Comparison of ENCODE assay signal across 8 cellular contexts in the genomic region with DNA sequence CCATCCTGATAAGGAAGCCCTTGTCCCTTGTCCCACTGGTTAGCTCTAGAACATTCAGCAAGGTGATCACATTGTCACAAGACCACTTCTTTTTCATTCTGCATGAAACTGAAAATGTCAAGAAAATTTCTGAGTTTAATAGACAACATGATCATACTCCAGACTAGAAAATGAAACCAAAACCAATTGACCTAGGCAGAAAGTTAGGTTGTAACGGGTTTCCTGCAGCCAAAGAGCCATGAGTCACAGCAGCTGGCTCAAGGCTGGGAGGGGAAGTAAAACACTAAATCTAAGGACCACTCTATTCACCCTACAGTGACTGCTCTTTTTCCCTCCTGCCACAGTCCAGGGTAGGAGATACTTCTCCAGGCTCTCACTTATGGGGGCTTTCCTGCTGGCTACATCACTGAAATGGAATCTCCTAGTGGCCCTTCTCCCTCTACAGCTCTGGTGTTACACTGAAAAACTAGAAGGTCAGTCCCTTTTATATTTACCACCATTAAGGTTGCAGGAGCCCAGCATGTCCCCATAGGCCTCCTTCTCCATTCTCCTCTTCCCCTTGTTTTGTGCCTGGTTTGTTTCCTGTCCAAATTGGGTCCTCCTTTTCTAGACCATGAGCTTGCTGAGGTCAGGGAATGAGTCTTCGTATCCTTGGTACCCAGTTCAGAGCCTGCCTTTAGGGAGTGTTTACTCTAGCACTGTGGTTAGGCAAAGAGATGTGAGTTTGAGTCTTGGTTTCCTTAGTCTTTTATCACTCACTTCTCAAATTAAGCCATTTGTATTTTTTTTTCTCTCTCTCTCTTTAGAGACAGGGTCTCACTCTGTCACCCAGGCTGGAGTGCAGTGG.
DNase-seq lines count a peak whose midpoint lies in the region; ATAC-seq and TF ChIP-seq lines count a peak whose summit lies in the region.

No MANE protein-coding gene starts in this region.

- POLR2A ChIA-PET in WTC11 (lab: Charles Lee), result no interaction called here

- H3K36me3 ChIP-seq in SJCRH30, result no peaks in the 10 kb centered on the region
- H3K36me3 ChIP-seq in adrenal gland (replicated peaks in 1 of 2), result no peaks in the 10 kb centered on the region

- H3K9me3 Mint-ChIP-seq in WTC11, result peaks cover 15% of the 10 kb centered on the region

- no peak for TF ChIP-seq CTCF in AG09319 (IDR thresholded peaks at IDR 0.05; ENCODE audit: low read depth, low read length)
- no peak for TF ChIP-seq CTCF in adrenal gland (IDR thresholded peaks at IDR 0.05)
- no peak for TF ChIP-seq CTCF in WTC11 (IDR thresholded peaks at IDR 0.05)

- WGBS in adrenal gland, 4 donors, result 35 to 41% (median 37%) methylated on average over 2 of the region's 2 CpGs

- H3K4me3 ChIP-seq in SJCRH30 (peak overlapping the region; percentile 7; the same call in 1 of the 2 replicates), adrenal gland (peak overlapping the region in 2 of 4 donors; percentile 1 to 39)

- no peak for TF ChIP-seq POLR2A in adrenal gland (IDR thresholded peaks at IDR 0.05)

- no peak overlapping the region for H3K27ac Mint-ChIP-seq in WTC11

- intact Hi-C loops in adrenal gland (cut with DNase I), result no loop called here

- DNase-seq in AG09319 (ENCODE audit: extremely low read depth, low read depth) (peak; percentile 27), GM19238 (ENCODE audit: insufficient read length, low spot score) (peak; percentile 54), SJCRH30 (peak; percentile 62 to 75), adrenal gland (peak; percentile 52 to 85 (median 76)), islet precursor cell (peak; percentile 57), WTC11 (ENCODE audit: low spot score) (no peak)
- peak; percentile 38 for DNase-seq in stimulated activated CD8-positive, alpha-beta memory T cell treated with anti-CD3 and anti-CD28 coated beads, Interleukin-12 subunit alpha, Interleukin-12 subunit beta, amount 100 ng/mL, for 4 hours (ENCODE audit: low read depth)

- H3K4me3 Mint-ChIP-seq in WTC11, result no peak overlapping the region

- peaks cover 4% of the 10 kb centered on the region; the same call in 1 of the 2 replicates for H3K27me3 Mint-ChIP-seq in WTC11 (ENCODE audit: low read depth)

- peaks cover 16% of the 10 kb centered on the region for H3K36me3 Mint-ChIP-seq in WTC11

- H3K4me1 Mint-ChIP-seq in WTC11, result peaks cover 16% of the 10 kb centered on the region

- CTCF ChIA-PET in WTC11 (lab: Charles Lee), result interaction anchor here (0.8 kb wide), 1 partner anchor 38 kb away, joined by 3 read pairs; no protein-coding TSS in a partner anchor

- H3K27ac ChIP-seq in SJCRH30, result peak overlapping the region; percentile 56
- peak overlapping the region; percentile 31 to 93 (median 60) for H3K27ac ChIP-seq in adrenal gland

- no peaks in the 10 kb centered on the region for H3K27me3 ChIP-seq in SJCRH30
- H3K27me3 ChIP-seq in adrenal gland, result no peaks in the 10 kb centered on the region

- no peaks in the 10 kb centered on the region for H3K9me3 ChIP-seq in SJCRH30 (replicated peaks)
- no peaks in the 10 kb centered on the region for H3K9me3 ChIP-seq in adrenal gland (replicated peaks in 1 of 3)

- ATAC-seq in HG03342 (IDR thresholded peaks at IDR 0.05; ENCODE audit: unreplicated experiment) (peak; percentile 93), WTC11 (no peak)

- peaks cover 27% of the 10 kb centered on the region for H3K4me1 ChIP-seq in SJCRH30
- H3K4me1 ChIP-seq in adrenal gland (replicated peaks in 1 of 2), result peaks cover 12 to 27% of the 10 kb centered on the region in 2 donors

TF ChIP-seq in WTC11, 78 proteins besides CTCF, POLR2A, EP300 and RAD21 (continues in another document):
- TF ChIP-seq ESRRA (CRISPR knock-in tag; IDR thresholded peaks at IDR 0.05; ENCODE audit: borderline replicate concordance) (no peak), NFYB (CRISPR knock-in tag; conservative IDR thresholded peaks at IDR 0.05; ENCODE audit: low read depth) (no peak), IRF2 (CRISPR knock-in tag; IDR thresholded peaks at IDR 0.05; ENCODE audit: borderline replicate concordance, low read depth) (no peak), ZNF423 (CRISPR knock-in tag; IDR thresholded peaks at IDR 0.05) (no peak), MYBL2 (CRISPR knock-in tag; IDR thresholded peaks at IDR 0.05) (no peak), ZNF232 (CRISPR knock-in tag; IDR thresholded peaks at IDR 0.05) (no peak), GABPB1 (CRISPR knock-in tag; IDR thresholded peaks at IDR 0.05) (no peak), SMAD3 (CRISPR knock-in tag; IDR thresholded peaks at IDR 0.05; ENCODE audit: borderline replicate concordance) (no peak), ZNF219 (CRISPR knock-in tag; IDR thresholded peaks at IDR 0.05; ENCODE audit: borderline replicate concordance) (no peak), EMX1 (CRISPR knock-in tag; IDR thresholded peaks at IDR 0.05) (no peak), ETV6 (CRISPR knock-in tag; IDR thresholded peaks at IDR 0.05) (no peak)
- TF ChIP-seq, protein P1, sequence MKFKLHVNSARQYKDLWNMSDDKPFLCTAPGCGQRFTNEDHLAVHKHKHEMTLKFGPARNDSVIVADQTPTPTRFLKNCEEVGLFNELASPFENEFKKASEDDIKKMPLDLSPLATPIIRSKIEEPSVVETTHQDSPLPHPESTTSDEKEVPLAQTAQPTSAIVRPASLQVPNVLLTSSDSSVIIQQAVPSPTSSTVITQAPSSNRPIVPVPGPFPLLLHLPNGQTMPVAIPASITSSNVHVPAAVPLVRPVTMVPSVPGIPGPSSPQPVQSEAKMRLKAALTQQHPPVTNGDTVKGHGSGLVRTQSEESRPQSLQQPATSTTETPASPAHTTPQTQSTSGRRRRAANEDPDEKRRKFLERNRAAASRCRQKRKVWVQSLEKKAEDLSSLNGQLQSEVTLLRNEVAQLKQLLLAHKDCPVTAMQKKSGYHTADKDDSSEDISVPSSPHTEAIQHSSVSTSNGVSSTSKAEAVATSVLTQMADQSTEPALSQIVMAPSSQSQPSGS (CRISPR knock-in tag; IDR thresholded peaks at IDR 0.05; ENCODE audit: borderline replicate concordance, low read depth), result no peak
- TF ChIP-seq, protein P2, sequence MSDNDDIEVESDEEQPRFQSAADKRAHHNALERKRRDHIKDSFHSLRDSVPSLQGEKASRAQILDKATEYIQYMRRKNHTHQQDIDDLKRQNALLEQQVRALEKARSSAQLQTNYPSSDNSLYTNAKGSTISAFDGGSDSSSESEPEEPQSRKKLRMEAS (CRISPR knock-in tag; IDR thresholded peaks at IDR 0.05), result no peak
- TF ChIP-seq, protein P3, sequence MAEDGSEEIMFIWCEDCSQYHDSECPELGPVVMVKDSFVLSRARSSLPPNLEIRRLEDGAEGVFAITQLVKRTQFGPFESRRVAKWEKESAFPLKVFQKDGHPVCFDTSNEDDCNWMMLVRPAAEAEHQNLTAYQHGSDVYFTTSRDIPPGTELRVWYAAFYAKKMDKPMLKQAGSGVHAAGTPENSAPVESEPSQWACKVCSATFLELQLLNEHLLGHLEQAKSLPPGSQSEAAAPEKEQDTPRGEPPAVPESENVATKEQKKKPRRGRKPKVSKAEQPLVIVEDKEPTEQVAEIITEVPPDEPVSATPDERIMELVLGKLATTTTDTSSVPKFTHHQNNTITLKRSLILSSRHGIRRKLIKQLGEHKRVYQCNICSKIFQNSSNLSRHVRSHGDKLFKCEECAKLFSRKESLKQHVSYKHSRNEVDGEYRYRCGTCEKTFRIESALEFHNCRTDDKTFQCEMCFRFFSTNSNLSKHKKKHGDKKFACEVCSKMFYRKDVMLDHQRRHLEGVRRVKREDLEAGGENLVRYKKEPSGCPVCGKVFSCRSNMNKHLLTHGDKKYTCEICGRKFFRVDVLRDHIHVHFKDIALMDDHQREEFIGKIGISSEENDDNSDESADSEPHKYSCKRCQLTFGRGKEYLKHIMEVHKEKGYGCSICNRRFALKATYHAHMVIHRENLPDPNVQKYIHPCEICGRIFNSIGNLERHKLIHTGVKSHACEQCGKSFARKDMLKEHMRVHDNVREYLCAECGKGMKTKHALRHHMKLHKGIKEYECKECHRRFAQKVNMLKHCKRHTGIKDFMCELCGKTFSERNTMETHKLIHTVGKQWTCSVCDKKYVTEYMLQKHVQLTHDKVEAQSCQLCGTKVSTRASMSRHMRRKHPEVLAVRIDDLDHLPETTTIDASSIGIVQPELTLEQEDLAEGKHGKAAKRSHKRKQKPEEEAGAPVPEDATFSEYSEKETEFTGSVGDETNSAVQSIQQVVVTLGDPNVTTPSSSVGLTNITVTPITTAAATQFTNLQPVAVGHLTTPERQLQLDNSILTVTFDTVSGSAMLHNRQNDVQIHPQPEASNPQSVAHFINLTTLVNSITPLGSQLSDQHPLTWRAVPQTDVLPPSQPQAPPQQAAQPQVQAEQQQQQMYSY (CRISPR knock-in tag; IDR thresholded peaks at IDR 0.05), result no peak
- TF ChIP-seq, protein P4, sequence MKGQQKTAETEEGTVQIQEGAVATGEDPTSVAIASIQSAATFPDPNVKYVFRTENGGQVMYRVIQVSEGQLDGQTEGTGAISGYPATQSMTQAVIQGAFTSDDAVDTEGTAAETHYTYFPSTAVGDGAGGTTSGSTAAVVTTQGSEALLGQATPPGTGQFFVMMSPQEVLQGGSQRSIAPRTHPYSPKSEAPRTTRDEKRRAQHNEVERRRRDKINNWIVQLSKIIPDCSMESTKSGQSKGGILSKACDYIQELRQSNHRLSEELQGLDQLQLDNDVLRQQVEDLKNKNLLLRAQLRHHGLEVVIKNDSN (CRISPR knock-in tag; IDR thresholded peaks at IDR 0.05), result no peak
- TF ChIP-seq, protein P5, sequence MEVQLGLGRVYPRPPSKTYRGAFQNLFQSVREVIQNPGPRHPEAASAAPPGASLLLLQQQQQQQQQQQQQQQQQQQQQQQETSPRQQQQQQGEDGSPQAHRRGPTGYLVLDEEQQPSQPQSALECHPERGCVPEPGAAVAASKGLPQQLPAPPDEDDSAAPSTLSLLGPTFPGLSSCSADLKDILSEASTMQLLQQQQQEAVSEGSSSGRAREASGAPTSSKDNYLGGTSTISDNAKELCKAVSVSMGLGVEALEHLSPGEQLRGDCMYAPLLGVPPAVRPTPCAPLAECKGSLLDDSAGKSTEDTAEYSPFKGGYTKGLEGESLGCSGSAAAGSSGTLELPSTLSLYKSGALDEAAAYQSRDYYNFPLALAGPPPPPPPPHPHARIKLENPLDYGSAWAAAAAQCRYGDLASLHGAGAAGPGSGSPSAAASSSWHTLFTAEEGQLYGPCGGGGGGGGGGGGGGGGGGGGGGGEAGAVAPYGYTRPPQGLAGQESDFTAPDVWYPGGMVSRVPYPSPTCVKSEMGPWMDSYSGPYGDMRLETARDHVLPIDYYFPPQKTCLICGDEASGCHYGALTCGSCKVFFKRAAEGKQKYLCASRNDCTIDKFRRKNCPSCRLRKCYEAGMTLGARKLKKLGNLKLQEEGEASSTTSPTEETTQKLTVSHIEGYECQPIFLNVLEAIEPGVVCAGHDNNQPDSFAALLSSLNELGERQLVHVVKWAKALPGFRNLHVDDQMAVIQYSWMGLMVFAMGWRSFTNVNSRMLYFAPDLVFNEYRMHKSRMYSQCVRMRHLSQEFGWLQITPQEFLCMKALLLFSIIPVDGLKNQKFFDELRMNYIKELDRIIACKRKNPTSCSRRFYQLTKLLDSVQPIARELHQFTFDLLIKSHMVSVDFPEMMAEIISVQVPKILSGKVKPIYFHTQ (CRISPR knock-in tag; IDR thresholded peaks at IDR 0.05), result no peak
